In genomic region chr16:28823719-28824547, GRCh38 we compare ENCODE assay signal across 8 cellular contexts. TPM values are rescaled to one million over a fixed set of nuclear protein-coding genes. Genes with fewer than 3 reads are reported as not detected.
DNase-seq lines count a peak whose midpoint lies in the region; ATAC-seq and TF ChIP-seq lines count a peak whose summit lies in the region.

No MANE protein-coding gene starts in this region.

- DNase-seq in AG10803 (ENCODE audit: low read depth) (peak; percentile 98), NCI-H345 (lab: John Stamatoyannopoulos, UW) (peak; percentile 97), caudate nucleus (lab: John Stamatoyannopoulos, UW) (peak; percentile 68 to 99 (median 93)), iris pigment epithelial cell (ENCODE audit: low read depth) (peak; percentile 99), spleen (peak; percentile 97)
- DNase-seq in activated CD4-positive, CD25-positive, alpha-beta regulatory T cell (lab: John Stamatoyannopoulos, UW): peak; percentile 87 to 92 (median 90)

- H3K36me3 ChIP-seq in spleen: peaks cover 0 to 51% (median 39%) of the 10 kb centered on the region in 6 donors

- H3K27ac ChIP-seq in caudate nucleus (ENCODE audit: low read depth, low read length): peak overlapping the region; percentile 96
- peak overlapping the region; percentile 96 to 100 (median 99) for H3K27ac ChIP-seq in spleen

- TF ChIP-seq CTCF in AG10803 (conservative IDR thresholded peaks at IDR 0.05; ENCODE audit: low read length): peak; percentile 24
- TF ChIP-seq CTCF in spleen (IDR thresholded peaks at IDR 0.05 in 8 of 11, conservative IDR thresholded peaks at IDR 0.05 in 3 of 11): peak; percentile 10 to 68 (median 51)

- ATAC-seq in GM19025 (IDR thresholded peaks at IDR 0.05; ENCODE audit: low read depth, unreplicated experiment) (peak; percentile 47), HG03280 (IDR thresholded peaks at IDR 0.05; ENCODE audit: unreplicated experiment) (peak; percentile 67)

- TF ChIP-seq POLR2A in spleen (IDR thresholded peaks at IDR 0.05): peak in 1 of 3 donors; percentile 44

- H3K27me3 ChIP-seq in spleen (replicated peaks in 1 of 7): no peaks in the 10 kb centered on the region

- peaks cover 13 to 72% (median 33%) of the 10 kb centered on the region in 6 donors for H3K4me1 ChIP-seq in spleen

- intact Hi-C loops in spleen (cut with DNase I; ENCODE audit: low total_unique reads): loop anchor here (5.0 kb wide), 1 partner anchor 128 kb away; the partner anchor contains the start of gene NFATC2IP

- 0 to 1% (median 0%) methylated on average over 37 to 75 of the region's 75 CpGs for WGBS in spleen, 5 donors

- no peaks in the 10 kb centered on the region for H3K9me3 ChIP-seq in spleen

- H3K4me3 ChIP-seq in AG10803 (ENCODE audit: low read length) (peak overlapping the region; percentile 100), spleen (peak overlapping the region; percentile 92 to 100 (median 98))

RNA-seq across cellular contexts. Expression of gene ATXN2L, which starts 1.1 kb away (rescaled TPM):
- total RNA-seq in spleen: 100 to 1,000 TPM; 113 to 179 (median 161) TPM
- 10 to 100 TPM; 43.8 to 85.8 (median 61.9) TPM for polyA plus RNA-seq in spleen

RNA-seq across cellular contexts. Expression of gene TUFM, which starts 22.2 kb away (rescaled TPM):
- total RNA-seq in spleen: 100 to 1,000 TPM in 5 of 7 donors, 10 to 100 TPM in 2; 76.3 to 136 (median 103) TPM
- polyA plus RNA-seq in spleen: 100 to 1,000 TPM; 182 to 194 (median 190) TPM

RNA-seq across cellular contexts. Expression of gene SH2B1, which starts 39.7 kb away (rescaled TPM):
- total RNA-seq in spleen: 10 to 100 TPM; 25.9 to 70.7 (median 60.7) TPM
- 10 to 100 TPM; 28.1 to 60.8 (median 42.7) TPM for polyA plus RNA-seq in spleen

RNA-seq across cellular contexts. Expression of gene ATP2A1, which starts 54.4 kb away (rescaled TPM):
- total RNA-seq in spleen: 1 to 10 TPM in 2 of 7 donors, under 1 TPM in 3, not detected in 2; 0.26 to 1.5 (median 0.82) TPM
- polyA plus RNA-seq in spleen: under 1 TPM; 0.33 to 0.46 (median 0.42) TPM

Comparison
In these comparisons a context has a peak if more than half of its experiments do, and no peak if none do; other contexts are left out.
1. Peak in every context shown above with its lines: DNase-seq, ATAC-seq, H3K4me3 ChIP-seq and H3K27ac ChIP-seq.